8 cellular contexts compared by ENCODE assay signal in genomic region chr14:60980811-60981625, GRCh38. TPM values are rescaled to one million over a fixed set of nuclear protein-coding genes. Genes with fewer than 3 reads are reported as not detected.
DNase-seq lines count a peak whose midpoint lies in the region; ATAC-seq and TF ChIP-seq lines count a peak whose summit lies in the region.

Gene SLC38A6 (plus strand): TSS chr14:60981245. CDS start chr14:60981278, 33 bp downstream.
A gene with protein sequence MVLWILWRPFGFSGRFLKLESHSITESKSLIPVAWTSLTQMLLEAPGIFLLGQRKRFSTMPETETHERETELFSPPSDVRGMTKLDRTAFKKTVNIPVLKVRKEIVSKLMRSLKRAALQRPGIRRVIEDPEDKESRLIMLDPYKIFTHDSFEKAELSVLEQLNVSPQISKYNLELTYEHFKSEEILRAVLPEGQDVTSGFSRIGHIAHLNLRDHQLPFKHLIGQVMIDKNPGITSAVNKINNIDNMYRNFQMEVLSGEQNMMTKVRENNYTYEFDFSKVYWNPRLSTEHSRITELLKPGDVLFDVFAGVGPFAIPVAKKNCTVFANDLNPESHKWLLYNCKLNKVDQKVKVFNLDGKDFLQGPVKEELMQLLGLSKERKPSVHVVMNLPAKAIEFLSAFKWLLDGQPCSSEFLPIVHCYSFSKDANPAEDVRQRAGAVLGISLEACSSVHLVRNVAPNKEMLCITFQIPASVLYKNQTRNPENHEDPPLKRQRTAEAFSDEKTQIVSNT (minus strand): TSS chr14:60981079. CDS start chr14:60980973, 106 bp downstream.

- 0 to 1% (median 0%) methylated on average over 53 to 58 of the region's 58 CpGs for WGBS in ovary, 3 donors
- under 1% methylated on average over 58 of the region's 58 CpGs for WGBS in thymus

- intact Hi-C loops in Right ventricle myocardium superior (cut with DNase I) = no loop called here
- intact Hi-C loops in ovary (cut with DNase I) = loop anchor here in 2 of 4 donors (10.0 kb wide), 1 partner anchor 256 kb away; the partner anchor contains the start of gene SIX4 (in 2 of the 2)

- H3K27ac ChIP-seq in ovary = peak within 1 kb of the TSS; percentile 83 to 92
- peak within 1 kb of the TSS; percentile 84 for H3K27ac ChIP-seq in thymus (ENCODE audit: low read depth)

- H3K4me1 ChIP-seq in ovary (ENCODE audit: insufficient read depth) (peaks cover 6% of the 10 kb centered on the region), thymus (ENCODE audit: control insufficient read depth, insufficient read depth, low read length) (peaks cover 7% of the 10 kb centered on the region)

- no peak for TF ChIP-seq CTCF in GM12865 (IDR thresholded peaks at IDR 0.05; ENCODE audit: insufficient read depth, low read depth, low read length, missing control alignments)
- TF ChIP-seq CTCF in ovary (IDR thresholded peaks at IDR 0.05) = no peak

- no peak for TF ChIP-seq EP300 in ovary (IDR thresholded peaks at IDR 0.05)

- DNase-seq in GM12865 (ENCODE audit: low read depth) (peak; percentile 92), NCI-H1105 treated with DMSO at 0.1 percent for 48 hours (lab: John Stamatoyannopoulos, UW) (peak; percentile 93), SKM-1 (lab: John Stamatoyannopoulos, UW; ENCODE audit: unreplicated experiment) (peak; percentile 8), Right ventricle myocardium superior (peak; percentile 95), ovary (peak; percentile 92 to 97 (median 96))
- peak; percentile 77 for DNase-seq in activated naive CD8-positive, alpha-beta T cell treated with anti-CD3 and anti-CD28 coated beads, Interleukin-2, amount 50 U/mL, for 16 hours (ENCODE audit: low read depth, low spot score)

- H3K4me3 ChIP-seq in GM12865 (ENCODE audit: low read depth, low read length) (peak within 1 kb of the TSS; percentile 95), ovary (peak within 1 kb of the TSS; percentile 90), thymus (ENCODE audit: low read length) (peak within 1 kb of the TSS; percentile 76)

- ATAC-seq in HG02678 (IDR thresholded peaks at IDR 0.05; ENCODE audit: unreplicated experiment) (peak; percentile 85), Right ventricle myocardium superior (ENCODE audit: poor library complexity) (peak; percentile 98)

- TF ChIP-seq POLR2A in ovary (IDR thresholded peaks at IDR 0.05) = peak; percentile 68

- H3K9me3 ChIP-seq in ovary (no peaks in the 10 kb centered on the region), thymus (ENCODE audit: control insufficient read depth) (no peaks in the 10 kb centered on the region)

- no peaks in the 10 kb centered on the region for H3K36me3 ChIP-seq in ovary
- peaks cover 3% of the 10 kb centered on the region for H3K36me3 ChIP-seq in thymus (ENCODE audit: control insufficient read depth, insufficient read depth)

- H3K27me3 ChIP-seq in ovary (no peaks in the 10 kb centered on the region), thymus (ENCODE audit: control insufficient read depth, insufficient read depth) (no peaks in the 10 kb centered on the region)

RNA-seq across cellular contexts. Expression of gene SLC38A6, which starts in this region (rescaled TPM):
- total RNA-seq in Right ventricle myocardium superior = 4.9 TPM
- total RNA-seq in ovary = 10 to 100 TPM in 6 of 7 donors, 1 to 10 TPM in 1; 8.4 to 18.7 (median 15.1) TPM
- 10 to 100 TPM in 1 of 2 donors, 1 to 10 TPM in 1; 6.8 to 17.3 TPM for polyA plus RNA-seq in ovary
- 27.0 TPM for polyA plus RNA-seq in thymus

RNA-seq across cellular contexts. Expression of the second gene that starts in this region (rescaled TPM):
- 4.4 TPM for total RNA-seq in Right ventricle myocardium superior
- total RNA-seq in ovary = 10 to 100 TPM in 5 of 7 donors, 1 to 10 TPM in 2; 5.7 to 22.8 (median 15.7) TPM
- 10 to 100 TPM in 1 of 2 donors, 1 to 10 TPM in 1; 5.8 to 13.8 TPM for polyA plus RNA-seq in ovary
- polyA plus RNA-seq in thymus = 6.3 TPM

Comparison
In these comparisons a context has a peak if more than half of its experiments do, and no peak if none do; other contexts are left out.
1. Peak in every context shown above with its lines: DNase-seq, ATAC-seq, H3K4me3 ChIP-seq and H3K27ac ChIP-seq.
2. DNase-seq: peak in every context shown above with its lines; median percentile 96 in ovary; 95 in Right ventricle myocardium superior; 93 in NCI-H1105 treated with DMSO at 0.1 percent for 48 hours; 92 in GM12865; 77 in activated naive CD8-positive, alpha-beta T cell treated with anti-CD3 and anti-CD28 coated beads, Interleukin-2, amount 50 U/mL, for 16 hours; 8 in SKM-1.